In the genomic region with DNA sequence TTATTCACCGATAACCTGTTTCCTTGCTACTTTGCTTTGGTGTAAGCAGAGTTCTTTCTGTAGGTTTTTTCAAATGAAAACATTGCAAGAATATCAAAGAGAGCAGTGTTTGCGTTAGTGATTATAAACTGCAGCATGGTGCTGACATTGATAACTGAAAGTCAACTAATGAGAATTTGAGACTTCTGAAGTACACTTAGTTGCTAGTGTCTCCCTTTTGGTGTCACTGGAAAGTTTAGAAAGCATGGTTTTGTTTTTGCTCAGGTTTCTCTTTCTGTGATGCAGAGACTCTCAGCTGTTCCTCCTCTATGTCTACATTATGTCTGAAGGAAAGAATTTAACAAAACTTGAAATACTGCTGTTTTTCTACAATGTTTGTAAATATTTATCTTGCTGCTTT, we compare ENCODE assay signal across 13 cellular contexts.
DNase-seq lines count a peak whose midpoint lies in the region; ATAC-seq, FAIRE-seq and TF ChIP-seq lines count a peak whose summit lies in the region.
"Had no signal": no experiment of that assay in that cellular context is flagged by ENCODE, and none has a peak within 500 bp of the region (broad histone marks: within the 10 kb centered on the region; RNA-seq: fewer than 3 reads in every experiment).

No MANE protein-coding gene starts in this region.

- POLR2A ChIA-PET in naive thymus-derived CD4-positive, alpha-beta T cell (lab: Charles Lee), result no interaction called here

- ATAC-seq in activated CD4-positive, CD25-positive, alpha-beta regulatory T cell treated with anti-CD3 and anti-CD28 coated beads, Interleukin-2, amount 50 U/mL, for 24 hours, result peak; percentile 65 to 74
- ATAC-seq in GM21529 (IDR thresholded peaks at IDR 0.05; ENCODE audit: unreplicated experiment), result peak; percentile 71
- ATAC-seq in HG03442 (IDR thresholded peaks at IDR 0.05; ENCODE audit: unreplicated experiment), result peak; percentile 62
- no peak for ATAC-seq in naive thymus-derived CD4-positive, alpha-beta T cell
- no peak for ATAC-seq in GM21737 (IDR thresholded peaks at IDR 0.05; ENCODE audit: unreplicated experiment)

- no peaks in the 10 kb centered on the region for H3K27me3 Mint-ChIP-seq in naive thymus-derived CD4-positive, alpha-beta T cell

- no peak for FAIRE-seq in GM12892 (lab: Jason Lieb, UNC)

- no peaks in the 10 kb centered on the region for H3K9me3 ChIP-seq in naive thymus-derived CD4-positive, alpha-beta T cell (ENCODE audit: control insufficient read depth in 2 of 3, low read length in 3 of 3)

- no peak overlapping the region for H3K4me3 ChIP-seq in naive thymus-derived CD4-positive, alpha-beta T cell (ENCODE audit: low read length)

- intact Hi-C loops in naive thymus-derived CD4-positive, alpha-beta T cell (cut with micrococcal nuclease), result no loop called here

- peaks cover 16 to 19% of the 10 kb centered on the region in 2 donors for H3K4me1 ChIP-seq in naive thymus-derived CD4-positive, alpha-beta T cell (ENCODE audit: control insufficient read depth in 2 of 2, insufficient read depth in 2 of 2, low read length in 2 of 2)

- no peaks in the 10 kb centered on the region for H3K9me3 Mint-ChIP-seq in naive thymus-derived CD4-positive, alpha-beta T cell

- H3K27ac ChIP-seq in naive thymus-derived CD4-positive, alpha-beta T cell (ENCODE audit: low read depth, low read length), result no peak overlapping the region
- H3K27ac ChIP-seq: 22Rv1 had no signal

- H3K4me3 Mint-ChIP-seq in naive thymus-derived CD4-positive, alpha-beta T cell, result no peak overlapping the region

- no peak; the same call in 1 of the 2 replicates for TF ChIP-seq POLR2A in GM12892 (IDR thresholded peaks at IDR 0.05; ENCODE audit: low read depth, low read length)

- peak overlapping the region in 8 of 9 donors; percentile 3 to 75 (median 18) for H3K27ac Mint-ChIP-seq in naive thymus-derived CD4-positive, alpha-beta T cell

- peaks cover 22 to 74% (median 58%) of the 10 kb centered on the region in 7 donors for H3K4me1 Mint-ChIP-seq in naive thymus-derived CD4-positive, alpha-beta T cell

- CTCF ChIA-PET in naive thymus-derived CD4-positive, alpha-beta T cell (lab: Charles Lee), result interaction anchor here (1.2 kb wide), 1 partner anchor 10 kb away, joined by 3 read pairs; no protein-coding TSS in a partner anchor

- peaks cover 0 to 26% (median 5%) of the 10 kb centered on the region in 3 experiments for H3K36me3 ChIP-seq in naive thymus-derived CD4-positive, alpha-beta T cell (ENCODE audit: control insufficient read depth in 2 of 3, insufficient read depth in 3 of 3, low read length in 3 of 3)

- peaks cover 0 to 36% (median 14%) of the 10 kb centered on the region in 5 donors for H3K36me3 Mint-ChIP-seq in naive thymus-derived CD4-positive, alpha-beta T cell

- no peak for DNase-seq in activated CD4-positive, CD25-positive, alpha-beta regulatory T cell treated with anti-CD3 and anti-CD28 coated beads, Interleukin-2, amount 50 U/mL, for 72 hours
- no peak for DNase-seq in naive thymus-derived CD4-positive, alpha-beta T cell
- DNase-seq in GM12892 (ENCODE audit: insufficient read length), result no peak
- DNase-seq in stimulated activated CD8-positive, alpha-beta memory T cell treated with anti-CD3 and anti-CD28 coated beads, Interleukin-4, amount 100 ng/mL, for 48 hours, result no peak
- DNase-seq: head of caudate nucleus, NCI-H1417 treated with DMSO at 0.1 percent for 48 hours, Right ventricle myocardium superior, trophoblast cell had no signal

- H3K27me3 ChIP-seq in naive thymus-derived CD4-positive, alpha-beta T cell (ENCODE audit: control insufficient read depth in 2 of 2, insufficient read depth in 2 of 2, low read length in 2 of 2), result no peaks in the 10 kb centered on the region

Comparison
In these comparisons a context has a peak if more than half of its experiments do, and no peak if none do; other contexts are left out.
1. ATAC-seq: peak in activated CD4-positive, CD25-positive, alpha-beta regulatory T cell treated with anti-CD3 and anti-CD28 coated beads, Interleukin-2, amount 50 U/mL, for 24 hours (2 of 2), GM21529 (single experiment) and HG03442 (single experiment); none in naive thymus-derived CD4-positive, alpha-beta T cell (single experiment) and GM21737 (single experiment).